10 cellular contexts compared by ENCODE assay signal in genomic region chr1:32701421-32701911, GRCh38. TPM values are rescaled to one million over a fixed set of nuclear protein-coding genes. Genes with fewer than 3 reads are reported as not detected.
DNase-seq lines count a peak whose midpoint lies in the region; ATAC-seq and TF ChIP-seq lines count a peak whose summit lies in the region.
"Had no signal": no experiment of that assay in that cellular context is flagged by ENCODE, and none has a peak within 500 bp of the region (broad histone marks: within the 10 kb centered on the region; RNA-seq: fewer than 3 reads in every experiment).

No MANE protein-coding gene starts in this region.

- peak overlapping the region; percentile 89 for H3K4me3 ChIP-seq in AG04449 (ENCODE audit: low read depth, low read length)
- peak overlapping the region; percentile 53 for H3K4me3 ChIP-seq in fibroblast of mammary gland (ENCODE audit: control insufficient read depth, low read depth, low read length)

- peak overlapping the region; percentile 55 for H3K4me3 Mint-ChIP-seq in T-helper 17 cell
- peak overlapping the region; percentile 52 for H3K4me3 Mint-ChIP-seq in natural killer cell treated with Interleukin-12 subunit alpha and Interleukin-12 subunit beta and Interleukin-15 and Interleukin-18, amount 100 ng/mL, for 72 hours
- no peak overlapping the region for H3K4me3 Mint-ChIP-seq in activated T-cell treated with anti-CD3 and anti-CD28 coated beads, Interleukin-2, amount 50 U/mL, for 72 hours

- DNase-seq in AG04449 (ENCODE audit: low read depth, low spot score) (no peak), T-helper 17 cell (no peak), fibroblast of mammary gland (ENCODE audit: low read depth) (no peak), hippocampal formation (lab: John Stamatoyannopoulos, UW) (no peak), NCI-H1930 (lab: John Stamatoyannopoulos, UW) (no peak)
- no peak for DNase-seq in natural killer cell treated with Interleukin-12 subunit alpha and Interleukin-12 subunit beta and Interleukin-15 and Interleukin-18, amount 100 ng/mL, for 72 hours (ENCODE audit: low spot score)
- DNase-seq in activated T-cell treated with anti-CD3 and anti-CD28 coated beads, Interleukin-2, amount 50 U/mL, for 72 hours, result no peak
- DNase-seq: activated naive CD4-positive, alpha-beta T cell; CD4-positive, CD25-positive, alpha-beta regulatory T cell had no signal

- H3K4me1 Mint-ChIP-seq in T-helper 17 cell, result peaks cover 6% of the 10 kb centered on the region
- peaks cover 7 to 9% of the 10 kb centered on the region in 2 donors for H3K4me1 Mint-ChIP-seq in natural killer cell treated with Interleukin-12 subunit alpha and Interleukin-12 subunit beta and Interleukin-15 and Interleukin-18, amount 100 ng/mL, for 72 hours (ENCODE audit: low read depth in 2 of 2)
- peaks cover 8% of the 10 kb centered on the region for H3K4me1 Mint-ChIP-seq in activated T-cell treated with anti-CD3 and anti-CD28 coated beads, Interleukin-2, amount 50 U/mL, for 72 hours (ENCODE audit: low read depth)

- H3K27me3 Mint-ChIP-seq in T-helper 17 cell, result peaks cover 52% of the 10 kb centered on the region
- peaks cover 23 to 24% of the 10 kb centered on the region in 2 donors for H3K27me3 Mint-ChIP-seq in natural killer cell treated with Interleukin-12 subunit alpha and Interleukin-12 subunit beta and Interleukin-15 and Interleukin-18, amount 100 ng/mL, for 72 hours
- H3K27me3 Mint-ChIP-seq in activated T-cell treated with anti-CD3 and anti-CD28 coated beads, Interleukin-2, amount 50 U/mL, for 72 hours (ENCODE audit: low read depth), result peaks cover 25% of the 10 kb centered on the region

- H3K36me3 Mint-ChIP-seq in T-helper 17 cell (ENCODE audit: low read depth), result peaks cover 7% of the 10 kb centered on the region
- no peaks in the 10 kb centered on the region for H3K36me3 Mint-ChIP-seq in natural killer cell treated with Interleukin-12 subunit alpha and Interleukin-12 subunit beta and Interleukin-15 and Interleukin-18, amount 100 ng/mL, for 72 hours
- peaks cover 0 to 3% of the 10 kb centered on the region in 2 donors for H3K36me3 Mint-ChIP-seq in activated T-cell treated with anti-CD3 and anti-CD28 coated beads, Interleukin-2, amount 50 U/mL, for 72 hours (ENCODE audit: insufficient read depth in 2 of 2)
- H3K36me3 Mint-ChIP-seq: CD4-positive, CD25-positive, alpha-beta regulatory T cell had no signal

- ATAC-seq in T-helper 17 cell (no peak), HG03196 (IDR thresholded peaks at IDR 0.05; ENCODE audit: unreplicated experiment) (no peak)
- peak; percentile 24 to 43 for ATAC-seq in natural killer cell treated with Interleukin-12 subunit alpha and Interleukin-12 subunit beta and Interleukin-15 and Interleukin-18, amount 100 ng/mL, for 72 hours
- no peak for ATAC-seq in activated T-cell treated with anti-CD3 and anti-CD28 coated beads, Interleukin-2, amount 50 U/mL, for 72 hours (replicated peaks in 1 of 2)

- CTCF ChIA-PET in AG04449 (lab: Yijun Ruan, JAX), result interaction anchor here (0.6 to 2.0 kb wide), 3 partner anchors 10 to 181 kb away, joined by 3 to 19 read pairs (median 19); no protein-coding TSS in a partner anchor

- H3K9me3 ChIP-seq in T-helper 17 cell (ENCODE audit: control insufficient read depth, low read length, poor library complexity, severe bottlenecking), result no peaks in the 10 kb centered on the region

- H3K27ac Mint-ChIP-seq in T-helper 17 cell, result no peak overlapping the region
- H3K27ac Mint-ChIP-seq in natural killer cell treated with Interleukin-12 subunit alpha and Interleukin-12 subunit beta and Interleukin-15 and Interleukin-18, amount 100 ng/mL, for 72 hours, result no peak overlapping the region
- no peak overlapping the region for H3K27ac Mint-ChIP-seq in activated T-cell treated with anti-CD3 and anti-CD28 coated beads, Interleukin-2, amount 50 U/mL, for 72 hours

- no peaks in the 10 kb centered on the region for H3K9me3 Mint-ChIP-seq in natural killer cell treated with Interleukin-12 subunit alpha and Interleukin-12 subunit beta and Interleukin-15 and Interleukin-18, amount 100 ng/mL, for 72 hours
- no peaks in the 10 kb centered on the region for H3K9me3 Mint-ChIP-seq in activated T-cell treated with anti-CD3 and anti-CD28 coated beads, Interleukin-2, amount 50 U/mL, for 72 hours
- H3K9me3 Mint-ChIP-seq: CD4-positive, CD25-positive, alpha-beta regulatory T cell had no signal

- TF ChIP-seq CTCF in AG04449 (IDR thresholded peaks at IDR 0.05; ENCODE audit: insufficient read depth, low read length, missing control alignments) (no peak), fibroblast of mammary gland (conservative IDR thresholded peaks at IDR 0.05; ENCODE audit: control insufficient read depth, insufficient read depth, low read depth, low read length) (no peak)

- POLR2A ChIA-PET in AG04449 (lab: Yijun Ruan, JAX), result interaction anchor here (0.6 to 3.4 kb wide), 6 partner anchors 10 to 115 kb away, joined by 3 to 20 read pairs (median 6); partner anchors contain the start of genes RBBP4 and YARS1

RNA-seq across cellular contexts. Expression of gene SYNC, which starts 1.1 kb away (rescaled TPM):
- not detected for total RNA-seq in T-helper 17 cell
- not detected for total RNA-seq in natural killer cell treated with Interleukin-12 subunit alpha and Interleukin-12 subunit beta and Interleukin-15 and Interleukin-18, amount 100 ng/mL, for 72 hours
- total RNA-seq in activated T-cell treated with anti-CD3 and anti-CD28 coated beads, Interleukin-2, amount 50 U/mL, for 72 hours, result not detected
- total RNA-seq: CD4-positive, CD25-positive, alpha-beta regulatory T cell had no signal

RNA-seq across cellular contexts. Expression of gene RBBP4, which starts 50.5 kb away (rescaled TPM):
- 100 to 1,000 TPM; 130 to 152 TPM for total RNA-seq in T-helper 17 cell
- total RNA-seq in natural killer cell treated with Interleukin-12 subunit alpha and Interleukin-12 subunit beta and Interleukin-15 and Interleukin-18, amount 100 ng/mL, for 72 hours, result 100 to 1,000 TPM; 228 to 244 TPM
- total RNA-seq in activated T-cell treated with anti-CD3 and anti-CD28 coated beads, Interleukin-2, amount 50 U/mL, for 72 hours, result 100 to 1,000 TPM; 252 to 274 TPM

RNA-seq across cellular contexts. Expression of gene ZBTB8OS, which starts 51.1 kb away (rescaled TPM):
- total RNA-seq in T-helper 17 cell, result 10 to 100 TPM; 40.5 to 41.9 TPM
- 10 to 100 TPM; 51.6 to 58.3 TPM for total RNA-seq in natural killer cell treated with Interleukin-12 subunit alpha and Interleukin-12 subunit beta and Interleukin-15 and Interleukin-18, amount 100 ng/mL, for 72 hours
- total RNA-seq in activated T-cell treated with anti-CD3 and anti-CD28 coated beads, Interleukin-2, amount 50 U/mL, for 72 hours, result 10 to 100 TPM; 61.2 to 77.4 TPM

Comparison
In these comparisons a context has a peak if more than half of its experiments do, and no peak if none do; other contexts are left out.
1. ATAC-seq: peak in natural killer cell treated with Interleukin-12 subunit alpha and Interleukin-12 subunit beta and Interleukin-15 and Interleukin-18, amount 100 ng/mL, for 72 hours (2 of 2); none in T-helper 17 cell (single experiment), activated T-cell treated with anti-CD3 and anti-CD28 coated beads, Interleukin-2, amount 50 U/mL, for 72 hours (0 of 2) and HG03196 (single experiment).
2. H3K4me3 Mint-ChIP-seq: peak in T-helper 17 cell (single experiment) and natural killer cell treated with Interleukin-12 subunit alpha and Interleukin-12 subunit beta and Interleukin-15 and Interleukin-18, amount 100 ng/mL, for 72 hours (single experiment); none in activated T-cell treated with anti-CD3 and anti-CD28 coated beads, Interleukin-2, amount 50 U/mL, for 72 hours (0 of 2).